ENCODE assay signal across 10 cellular contexts in the genomic region with DNA sequence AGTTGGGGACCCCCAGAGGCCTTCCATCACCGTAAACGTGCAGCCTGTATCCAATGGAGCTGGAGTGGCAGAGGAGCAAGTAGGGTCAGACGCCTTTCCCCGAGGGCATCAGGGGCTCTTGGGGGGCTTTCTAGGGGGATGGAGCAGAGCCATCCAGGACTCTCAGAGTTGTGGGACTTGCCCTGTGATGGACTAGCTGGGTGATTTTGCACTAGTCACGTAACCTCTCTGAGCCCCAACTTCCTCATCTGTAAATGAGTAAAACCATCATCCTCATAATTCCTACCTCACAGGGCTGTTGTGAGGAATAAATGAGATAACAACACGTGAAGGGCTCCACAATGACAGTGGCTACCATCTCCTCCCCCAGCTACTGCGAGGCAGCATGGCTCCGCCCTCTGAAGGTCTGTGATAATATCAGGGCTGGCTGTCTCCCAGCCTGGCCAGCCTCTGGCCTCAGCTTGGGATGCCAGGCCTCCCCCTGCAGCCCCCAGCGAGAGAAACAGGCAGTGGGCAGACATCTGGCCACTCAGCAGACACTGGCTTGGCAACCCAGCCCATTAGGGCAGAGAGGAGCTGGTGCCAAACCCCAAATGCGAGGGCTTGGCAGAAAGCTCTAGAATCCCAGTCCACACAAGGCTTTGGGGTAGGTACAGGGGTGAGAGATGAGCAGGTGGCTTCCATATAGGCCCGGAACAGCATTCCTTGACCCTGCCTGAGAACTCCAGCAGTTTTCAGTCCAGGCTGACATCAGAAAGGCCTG. TPM values are rescaled to one million over a fixed set of nuclear protein-coding genes. Genes with fewer than 3 reads are reported as not detected.
DNase-seq lines count a peak whose midpoint lies in the region; ATAC-seq and TF ChIP-seq lines count a peak whose summit lies in the region.
"Had no signal": no experiment of that assay in that cellular context is flagged by ENCODE, and none has a peak within 500 bp of the region (broad histone marks: within the 10 kb centered on the region; RNA-seq: fewer than 3 reads in every experiment).

No MANE protein-coding gene starts in this region.

- H4K8ac ChIP-seq in H9 (replicated peaks; ENCODE audit: insufficient read length, low read depth, low read length): no peak overlapping the region

- H2BK20ac ChIP-seq in H9 (ENCODE audit: low read depth, low read length, poor library complexity, severe bottlenecking): no peak overlapping the region

- no peak overlapping the region for H3K9ac ChIP-seq in H9 (ENCODE audit: extremely low read depth, insufficient read length, low read length)

- BruUV-seq in OCI-LY7 (replicated peaks; lab: Mats Ljungman, UMichigan): no TSS peak

- H4K20me1 ChIP-seq in H9 (ENCODE audit: control insufficient read depth, insufficient read depth, insufficient read length) (no peaks in the 10 kb centered on the region), OCI-LY7 (ENCODE audit: insufficient read depth, low read length) (no peaks in the 10 kb centered on the region)

- CTCF ChIA-PET in WTC11 (lab: Charles Lee) (interaction anchor here (0.6 to 12.9 kb wide), 37 partner anchors 7 to 346 kb away, joined by 3 to 262 read pairs (median 5); a partner anchor contains a TSS), OCI-LY7 (lab: Charles Lee; ENCODE audit: unreplicated experiment) (interaction anchor here (0.9 to 3.0 kb wide), 7 partner anchors 9 to 51 kb away, joined by 3 to 14 read pairs (median 4); no protein-coding TSS in a partner anchor)

- no peaks in the 10 kb centered on the region for H3K36me3 ChIP-seq in OCI-LY7 (ENCODE audit: insufficient read depth, low read length)

- H3K27ac ChIP-seq in H9 (ENCODE audit: insufficient read length, low read depth, low read length) (no peak overlapping the region), OCI-LY7 (ENCODE audit: low read depth, low read length, poor library complexity, severe bottlenecking) (no peak overlapping the region)

- no peaks in the 10 kb centered on the region for H3K9me3 Mint-ChIP-seq in H9
- no peaks in the 10 kb centered on the region for H3K9me3 Mint-ChIP-seq in WTC11

- no peak overlapping the region for H3K4me3 ChIP-seq in OCI-LY7 (ENCODE audit: low read depth, low read length, poor library complexity, severe bottlenecking)

- H3K18ac ChIP-seq in H9 (ENCODE audit: insufficient read length, low read depth, low read length): no peak overlapping the region

- TF ChIP-seq CTCF in H9 (conservative IDR thresholded peaks at IDR 0.05) (no peak), WTC11 (IDR thresholded peaks at IDR 0.05) (no peak), OCI-LY7 (conservative IDR thresholded peaks at IDR 0.05; ENCODE audit: low read length) (no peak)

- H3K23ac ChIP-seq in H9 (ENCODE audit: insufficient read length, low read depth, low read length): no peak overlapping the region

- no peak overlapping the region for H2BK15ac ChIP-seq in H9 (ENCODE audit: low read depth, low read length)

- no peak overlapping the region for H3K4me2 ChIP-seq in H9 (ENCODE audit: insufficient read depth, insufficient read length, low read length)
- H3K4me2 ChIP-seq in OCI-LY7 (ENCODE audit: low read length): no peak overlapping the region

- H3K27me3 ChIP-seq in H9 (ENCODE audit: insufficient read depth, low read length): no peaks in the 10 kb centered on the region

- no peak overlapping the region for H2BK5ac ChIP-seq in H9 (ENCODE audit: insufficient read length, low read length)

- H3K9me3 ChIP-seq in H9 (ENCODE audit: control insufficient read depth, low read depth, low read length): no peaks in the 10 kb centered on the region
- H3K9me3 ChIP-seq in OCI-LY7 (ENCODE audit: low read length): no peaks in the 10 kb centered on the region

- ATAC-seq in WTC11: no peak
- peak; percentile 15 for ATAC-seq in sciatic nerve

- no peak overlapping the region for H2AK5ac ChIP-seq in H9 (ENCODE audit: insufficient read length, low read length)

- POLR2A ChIA-PET in WTC11 (lab: Charles Lee): interaction anchor here (1.0 to 1.7 kb wide), 3 partner anchors 13 to 37 kb away, joined by 3 to 4 read pairs (median 3); a partner anchor contains a TSS
- POLR2A ChIA-PET in OCI-LY7 (lab: Charles Lee): interaction anchor here (1.0 to 4.4 kb wide), 3 partner anchors 13 to 65 kb away, joined by 3 to 26 read pairs (median 4); no protein-coding TSS in a partner anchor

- H3K79me2 ChIP-seq in H9 (ENCODE audit: insufficient read depth, low read length): no peaks in the 10 kb centered on the region
- H3K79me2 ChIP-seq in OCI-LY7 (ENCODE audit: insufficient read depth, low read depth, low read length): no peaks in the 10 kb centered on the region

- H2AFZ ChIP-seq in H9 (ENCODE audit: low read length): no peak overlapping the region
- H2AFZ ChIP-seq in OCI-LY7 (ENCODE audit: low read length): no peak overlapping the region

- H3K4me1 Mint-ChIP-seq in H9 (peaks cover 69 to 76% of the 10 kb centered on the region in 2 experiments), WTC11 (peaks cover 72% of the 10 kb centered on the region)

- H3K56ac ChIP-seq in H9 (ENCODE audit: insufficient read length, low read depth, low read length): no peak overlapping the region

- no peak overlapping the region for H3T11ph ChIP-seq in H9 (ENCODE audit: low read length)

- no peaks in the 10 kb centered on the region for H3K23me2 ChIP-seq in H9 (ENCODE audit: insufficient read length, low read depth, low read length, poor library complexity, severe bottlenecking)

- no peaks in the 10 kb centered on the region for H3K79me1 ChIP-seq in H9 (ENCODE audit: insufficient read depth, low read depth, low read length, poor library complexity, severe bottlenecking)

- H2BK12ac ChIP-seq in H9 (ENCODE audit: insufficient read length, low read depth, low read length): no peak overlapping the region

- H3K27me3 Mint-ChIP-seq in H9 (ENCODE audit: low read depth): peaks cover 9% of the 10 kb centered on the region
- peaks cover 4% of the 10 kb centered on the region; the same call in 1 of the 2 replicates for H3K27me3 Mint-ChIP-seq in WTC11 (ENCODE audit: low read depth)

- no peak overlapping the region for H3K14ac ChIP-seq in H9 (ENCODE audit: insufficient read depth, low read length)

- H3K4me3 Mint-ChIP-seq in H9 (no peak overlapping the region), WTC11 (no peak overlapping the region)

- H3K27ac Mint-ChIP-seq in H9 (no peak overlapping the region), WTC11 (no peak overlapping the region)

- H3K4me1 ChIP-seq in H9 (ENCODE audit: insufficient read depth, low read length) (peaks cover 2% of the 10 kb centered on the region; the same call in 1 of the 2 replicates), OCI-LY7 (ENCODE audit: insufficient read depth, low read length, poor library complexity, severe bottlenecking) (peaks cover 65% of the 10 kb centered on the region)

- no peak overlapping the region for H3K4ac ChIP-seq in H9 (ENCODE audit: low read depth, low read length)

- H3K36me3 Mint-ChIP-seq in H9 (ENCODE audit: insufficient read depth in 1 of 3, low read depth in 3 of 3) (peaks cover 0 to 3% (median 0%) of the 10 kb centered on the region in 3 experiments; a peak in 1 of 7 replicates), WTC11 (no peaks in the 10 kb centered on the region)

- DNase-seq in H9: peak; percentile 26
- no peak for DNase-seq in WTC11 (ENCODE audit: low spot score)
- DNase-seq in hypothalamus (lab: John Stamatoyannopoulos, UW): peak in 28 of 51 donors; percentile 42 to 82 (median 64)
- no peak for DNase-seq in sciatic nerve (ENCODE audit: low spot score)
- no peak for DNase-seq in AG08396 (ENCODE audit: low spot score)
- DNase-seq in SKM-1 (lab: John Stamatoyannopoulos, UW; ENCODE audit: unreplicated experiment): no peak
- no peak for DNase-seq in OCI-LY7 (ENCODE audit: low spot score)
- DNase-seq in DMS53 (lab: John Stamatoyannopoulos, UW): no peak

- H4K5ac ChIP-seq in H9 (ENCODE audit: insufficient read length, low read depth, low read length): no peak overlapping the region

- H3K9me2 ChIP-seq in OCI-LY7 (ENCODE audit: insufficient read depth, low read length): no peaks in the 10 kb centered on the region

- H4K91ac ChIP-seq in H9 (ENCODE audit: insufficient read length, low read depth, low read length): no peak overlapping the region

- WGBS in H9 (ENCODE audit: extremely low coverage, insufficient read length, low lambda C conversion rate): no CpG with 5 or more reads among the region's 11 CpGs

- intact Hi-C loops in sciatic nerve (cut with DNase I) (no loop called here), OCI-LY7 (cut with micrococcal nuclease; ENCODE audit: unreplicated experiment) (loop anchor here (1.0 to 5.0 kb wide), 3 partner anchors 19 to 53 kb away; no protein-coding TSS in a partner anchor)

- no peak overlapping the region for H2BK120ac ChIP-seq in H9 (ENCODE audit: low read depth, low read length, poor library complexity, severe bottlenecking)

TF ChIP-seq in WTC11, 78 proteins besides CTCF, POLR2A, EP300 and RAD21 (continues in another document):
- TF ChIP-seq ATF1 (CRISPR knock-in tag; IDR thresholded peaks at IDR 0.05): no peak

RNA-seq across cellular contexts. Expression of a gene that starts 6.7 kb away (rescaled TPM):
- total RNA-seq in H9 (2021) (5.7 and 7.6 TPM in 2 replicates), WTC11 (2021) (7.3 to 8.2 TPM (median 8.0 TPM) in 3 replicates), sciatic nerve (13.7 TPM), OCI-LY7 (2022) (20.6 and 24.5 TPM in 2 replicates)
- total RNA-seq in OCI-LY7 (2014; rRNA removed; shearing (Covaris generic)): 4.3 and 10.6 TPM in 2 replicates

RNA-seq across cellular contexts. Expression of a gene that starts 28.3 kb away (rescaled TPM):
- not detected in 2 replicates for total RNA-seq in H9 (2021)
- not detected in 3 replicates for total RNA-seq in WTC11 (2021)
- total RNA-seq in sciatic nerve: not detected
- total RNA-seq in OCI-LY7 (2014; rRNA removed; shearing (Covaris generic)): not detected in 2 replicates
- total RNA-seq in OCI-LY7 (2022): not detected in 2 replicates
- total RNA-seq: pulmonary artery endothelial cell; T-helper 1 cell treated with Interleukin-12 subunit alpha and Interleukin-12 subunit beta and Interleukin-4 antibody, amounts not matched to agents 30 ng/mL and 1 ng/mL, for 36 hours had no signal

RNA-seq across cellular contexts. Expression of a gene that starts 34.1 kb away (rescaled TPM):
- 0.33 and 0.59 TPM in 2 replicates for total RNA-seq in H9 (2021)
- total RNA-seq in WTC11 (2021): 2.0 to 3.0 TPM (median 2.2 TPM) in 3 replicates
- 27.7 TPM for total RNA-seq in sciatic nerve
- not detected in 2 replicates for total RNA-seq in OCI-LY7 (2014; rRNA removed; shearing (Covaris generic))
- total RNA-seq in OCI-LY7 (2022): not detected in 2 replicates
- total RNA-seq: T-helper 1 cell treated with Interleukin-12 subunit alpha and Interleukin-12 subunit beta and Interleukin-4 antibody, amounts not matched to agents 30 ng/mL and 1 ng/mL, for 36 hours had no signal

RNA-seq across cellular contexts. Expression of a gene that starts 40.5 kb away (rescaled TPM):
- 56.2 and 57.6 TPM in 2 replicates for total RNA-seq in H9 (2021)
- total RNA-seq in WTC11 (2021): 90.0 to 91.1 TPM (median 90.6 TPM) in 3 replicates
- total RNA-seq in sciatic nerve: 17.4 TPM
- 11.7 and 13.9 TPM in 2 replicates for total RNA-seq in OCI-LY7 (2014; rRNA removed; shearing (Covaris generic))
- total RNA-seq in OCI-LY7 (2022): 52.5 and 56.2 TPM in 2 replicates

RNA-seq across cellular contexts. Expression of a gene that starts 48.2 kb away (rescaled TPM):
- total RNA-seq in H9 (2021) (176 and 184 TPM in 2 replicates), WTC11 (2021) (325 to 376 TPM (median 365 TPM) in 3 replicates), sciatic nerve (3.8 TPM), OCI-LY7 (2022) (not detected in 2 replicates)
- total RNA-seq in OCI-LY7 (2014; rRNA removed; shearing (Covaris generic)): not detected in 2 replicates
- total RNA-seq: pulmonary artery endothelial cell had no signal

Comparison
In these comparisons a context has a peak if more than half of its experiments do, and no peak if none do; other contexts are left out.
1. DNase-seq: peak in H9 (single experiment) and hypothalamus (28 of 51); none in WTC11 (single experiment), sciatic nerve (single experiment), AG08396 (single experiment), SKM-1 (single experiment), OCI-LY7 (single experiment) and DMS53 (single experiment).